23 cellular contexts compared by ENCODE assay signal in genomic region chr9:110710420-110710819, GRCh38. TPM values are rescaled to one million over a fixed set of nuclear protein-coding genes. Genes with fewer than 3 reads are reported as not detected.
DNase-seq lines count a peak whose midpoint lies in the region; ATAC-seq and TF ChIP-seq lines count a peak whose summit lies in the region.
"Had no signal": no experiment of that assay in that cellular context is flagged by ENCODE, and none has a peak within 500 bp of the region (broad histone marks: within the 10 kb centered on the region; RNA-seq: fewer than 3 reads in every experiment).

No MANE protein-coding gene starts in this region.

- ATAC-seq in T-helper 17 cell (no peak), GM21825 (IDR thresholded peaks at IDR 0.05; ENCODE audit: unreplicated experiment) (no peak)
- ATAC-seq: A549 had no signal

- H3K36me3 Mint-ChIP-seq in T-helper 17 cell (ENCODE audit: low read depth), result no peaks in the 10 kb centered on the region

- TF ChIP-seq CTCF in fibroblast of villous mesenchyme (IDR thresholded peaks at IDR 0.05; ENCODE audit: insufficient read depth, low read depth, low read length), result no peak

- no peaks in the 10 kb centered on the region for H3K4me1 Mint-ChIP-seq in T-helper 17 cell

- peak; percentile 39 for DNase-seq in DMS153 treated with DMSO at 0.1 percent for 48 hours (lab: John Stamatoyannopoulos, UW; ENCODE audit: unreplicated experiment)
- DNase-seq in NCI-H2029 (lab: John Stamatoyannopoulos, UW), result peak; percentile 53
- DNase-seq in NCI-H2196 treated with DMSO at 0.1 percent for 48 hours (lab: John Stamatoyannopoulos, UW; ENCODE audit: unreplicated experiment), result peak; percentile 21
- peak; percentile 11 for DNase-seq in fibroblast of villous mesenchyme (ENCODE audit: low read depth)
- DNase-seq in activated CD4-positive, alpha-beta T cell treated with anti-CD3 and anti-CD28 coated beads, Interleukin-2, amount 50 U/mL, for 1 hour, result no peak
- no peak for DNase-seq in T-helper 17 cell
- DNase-seq: AML-193; CD4-positive, alpha-beta T cell; GF-D8; MV-4-11; NCI-H1694; NCI-H2107; NCI-H226; NCI-H526; OCI-M1; Peyer's patch; SHP77 treated with DMSO at 0.1 percent for 48 hours; T-helper 9 cell had no signal

- H3K27ac Mint-ChIP-seq in T-helper 17 cell, result no peak overlapping the region
- H3K27ac Mint-ChIP-seq: CD4-positive, alpha-beta T cell had no signal

- H3K4me3 ChIP-seq in fibroblast of villous mesenchyme (ENCODE audit: low read depth, low read length), result no peak overlapping the region
- H3K4me3 ChIP-seq: A549; BLaER1 treated with 17β-estradiol and CSF1 and Interleukin-3, amounts not matched to agents 10 nM and 100 nM; Peyer's patch had no signal

- no peak overlapping the region for H3K4me3 Mint-ChIP-seq in T-helper 17 cell
- H3K4me3 Mint-ChIP-seq: CD4-positive, alpha-beta T cell had no signal

- H3K27me3 Mint-ChIP-seq in T-helper 17 cell, result no peaks in the 10 kb centered on the region
- H3K27me3 Mint-ChIP-seq: CD4-positive, alpha-beta T cell had no signal

- H3K9me3 ChIP-seq in T-helper 17 cell (ENCODE audit: control insufficient read depth, low read length, poor library complexity, severe bottlenecking), result no peaks in the 10 kb centered on the region
- H3K9me3 ChIP-seq: A549; BLaER1 treated with 17β-estradiol and CSF1 and Interleukin-3, amounts not matched to agents 10 nM and 100 nM; Peyer's patch had no signal

RNA-seq across cellular contexts. Expression of gene MUSK, which starts 41.8 kb away (rescaled TPM):
- under 0.01 TPM in 1 of 2 replicates, not detected in the other for total RNA-seq in fibroblast of villous mesenchyme
- not detected for total RNA-seq in T-helper 17 cell
- total RNA-seq: CD4-positive, alpha-beta T cell; H4; T-helper 1 cell treated with Interleukin-12 subunit alpha and Interleukin-12 subunit beta and Interleukin-4 antibody, amounts not matched to agents 30 ng/mL and 1 ng/mL, for 36 hours had no signal

Comparison
In these comparisons a context has a peak if more than half of its experiments do, and no peak if none do; other contexts are left out.
1. DNase-seq: peak in DMS153 treated with DMSO at 0.1 percent for 48 hours (single experiment), NCI-H2029 (single experiment), NCI-H2196 treated with DMSO at 0.1 percent for 48 hours (single experiment) and fibroblast of villous mesenchyme (single experiment); none in activated CD4-positive, alpha-beta T cell treated with anti-CD3 and anti-CD28 coated beads, Interleukin-2, amount 50 U/mL, for 1 hour (single experiment) and T-helper 17 cell (0 of 3).